In genomic region chr4:88033309-88033708, GRCh38 we compare ENCODE assay signal across 8 cellular contexts. TPM values are rescaled to one million over a fixed set of nuclear protein-coding genes. Genes with fewer than 3 reads are reported as not detected.
DNase-seq lines count a peak whose midpoint lies in the region; ATAC-seq and TF ChIP-seq lines count a peak whose summit lies in the region.

No MANE protein-coding gene starts in this region.

- H3K27me3 ChIP-seq in fibroblast of lung (ENCODE audit: control insufficient read depth, insufficient read depth, low read length) (no peaks in the 10 kb centered on the region), neural progenitor cell (no peaks in the 10 kb centered on the region)

- H3K4me1 Mint-ChIP-seq in WTC11 (no peaks in the 10 kb centered on the region), neural progenitor cell (no peaks in the 10 kb centered on the region)

- peaks cover 10% of the 10 kb centered on the region for H3K4me1 ChIP-seq in fibroblast of lung (ENCODE audit: control insufficient read depth, extremely low read depth, insufficient read depth, low read length)
- H3K4me1 ChIP-seq in neural progenitor cell = no peaks in the 10 kb centered on the region

- POLR2A ChIA-PET in WTC11 (lab: Charles Lee) = interaction anchor here (0.6 to 0.7 kb wide), 2 partner anchors 173 to 264 kb away, joined by 3 to 4 read pairs; no protein-coding TSS in a partner anchor

- H2AFZ ChIP-seq in fibroblast of lung (ENCODE audit: low read length) = no peak overlapping the region
- H2AFZ ChIP-seq in neural progenitor cell (replicated peaks) = no peak overlapping the region

- peaks cover 18% of the 10 kb centered on the region for H3K79me2 ChIP-seq in fibroblast of lung (ENCODE audit: control insufficient read depth, insufficient read depth, low read length)
- H3K79me2 ChIP-seq in neural progenitor cell (ENCODE audit: low read depth) = no peaks in the 10 kb centered on the region

- no peaks in the 10 kb centered on the region for H3F3A ChIP-seq in neural progenitor cell (ENCODE audit: low read depth)

- H3K36me3 ChIP-seq in fibroblast of lung (ENCODE audit: control insufficient read depth, insufficient read depth, low read length) (peaks cover 6% of the 10 kb centered on the region), neural progenitor cell (peaks cover 10% of the 10 kb centered on the region)

- peak; percentile 37; the same call in 1 of the 2 replicates for TF ChIP-seq CTCF in WTC11 (IDR thresholded peaks at IDR 0.05)
- peak; percentile 51 to 70 for TF ChIP-seq CTCF in fibroblast of lung (conservative IDR thresholded peaks at IDR 0.05 in 1 of 2, IDR thresholded peaks at IDR 0.05 in 1 of 2; ENCODE audit: low read depth in 1 of 2, low read length in 2 of 2)
- peak; percentile 75 for TF ChIP-seq CTCF in neural progenitor cell (IDR thresholded peaks at IDR 0.05)

- DNase-seq in NOMO-1 treated with DMSO at 0.1 percent for 48 hours (lab: John Stamatoyannopoulos, UW; ENCODE audit: unreplicated experiment) (peak; percentile 46), NOMO-1 treated with dmso at 0.1 percent for 144 hours (lab: John Stamatoyannopoulos, UW; ENCODE audit: unreplicated experiment) (no peak), H4 (ENCODE audit: low spot score) (peak; percentile 64), NCI-H1092 (lab: John Stamatoyannopoulos, UW) (peak; percentile 17), WTC11 (ENCODE audit: low spot score) (peak; percentile 22), fibroblast of lung (ENCODE audit: low read depth in 2 of 2) (peak; percentile 51 to 75), neural progenitor cell (ENCODE audit: low spot score) (peak; percentile 69), epidermal melanocyte (ENCODE audit: insufficient read length, low spot score) (no peak)

- no peak overlapping the region for H3K27ac Mint-ChIP-seq in WTC11
- H3K27ac Mint-ChIP-seq in neural progenitor cell = no peak overlapping the region

- H3K4me3 ChIP-seq in fibroblast of lung (replicated peaks in 1 of 4; ENCODE audit: control extremely low read depth in 1 of 4, insufficient read depth in 1 of 4, low read depth in 3 of 4, low read length in 4 of 4) (no peak overlapping the region), neural progenitor cell (no peak overlapping the region)

- ATAC-seq in WTC11 = peak; percentile 75

- H3K4me3 Mint-ChIP-seq in WTC11 (no peak overlapping the region), neural progenitor cell (no peak overlapping the region)

- H3K27ac ChIP-seq in fibroblast of lung (ENCODE audit: insufficient read depth, low read length) = no peak overlapping the region
- H3K27ac ChIP-seq in neural progenitor cell = no peak overlapping the region

- no peaks in the 10 kb centered on the region for H4K20me1 ChIP-seq in fibroblast of lung (ENCODE audit: control insufficient read depth, extremely low read depth, insufficient read depth, low read length)
- no peaks in the 10 kb centered on the region for H4K20me1 ChIP-seq in neural progenitor cell (ENCODE audit: low read depth)

- H3K9ac ChIP-seq in fibroblast of lung (ENCODE audit: insufficient read depth, low read length) = no peak overlapping the region
- H3K9ac ChIP-seq in neural progenitor cell = no peak overlapping the region

- CTCF ChIA-PET in WTC11 (lab: Charles Lee) = interaction anchor here (0.6 to 2.6 kb wide), 40 partner anchors 9 to 716 kb away, joined by 3 to 38 read pairs (median 4); partner anchors contain the start of genes HERC5, HSD17B11 and PPM1K

- H3K4me2 ChIP-seq in fibroblast of lung (ENCODE audit: extremely low read depth, insufficient read depth, low read length) (no peak overlapping the region), neural progenitor cell (no peak overlapping the region)

- H3K9me3 Mint-ChIP-seq in WTC11 (no peaks in the 10 kb centered on the region), neural progenitor cell (no peaks in the 10 kb centered on the region)

- H3K27me3 Mint-ChIP-seq in WTC11 (ENCODE audit: low read depth) = peaks cover 3% of the 10 kb centered on the region; the same call in 1 of the 2 replicates
- peaks cover 2% of the 10 kb centered on the region for H3K27me3 Mint-ChIP-seq in neural progenitor cell (ENCODE audit: insufficient read depth, low read depth)

- H3K36me3 Mint-ChIP-seq in WTC11 (peaks cover 54% of the 10 kb centered on the region), neural progenitor cell (peaks cover 39% of the 10 kb centered on the region)

- H3K9me3 ChIP-seq in fibroblast of lung (ENCODE audit: control insufficient read depth, insufficient read depth, low read depth, low read length) (no peaks in the 10 kb centered on the region), neural progenitor cell (ENCODE audit: low read depth) (no peaks in the 10 kb centered on the region)

TF ChIP-seq in WTC11, 78 proteins besides CTCF, POLR2A, EP300 and RAD21:
- TF ChIP-seq MLX (CRISPR knock-in tag; IDR thresholded peaks at IDR 0.05) = no peak

RNA-seq across cellular contexts. Expression of gene PKD2, which starts 25.9 kb away (rescaled TPM):
- 18.8 and 22.3 TPM in 2 replicates for total RNA-seq in H4 (2014; rRNA removed; shearing (Covaris generic))
- total RNA-seq in WTC11 (2021) (21.4 to 27.0 TPM (median 25.5 TPM) in 3 replicates), fibroblast of lung (101 and 109 TPM in 2 replicates), neural progenitor cell (ENCODE audit: low replicate concordance) (36.0 and 40.4 TPM in 2 replicates)
- 61.5 and 158 TPM in 2 replicates for polyA plus RNA-seq in fibroblast of lung
- polyA plus RNA-seq in fibroblast of lung (2012) = 50.8 and 119 TPM in 2 replicates
- 30.5 and 43.4 TPM in 2 replicates for polyA minus RNA-seq in fibroblast of lung (ENCODE audit: low replicate concordance)

RNA-seq across cellular contexts. Expression of gene SPP1, which starts 57.8 kb away (rescaled TPM):
- 197 and 219 TPM in 2 replicates for total RNA-seq in H4 (2014; rRNA removed; shearing (Covaris generic))
- total RNA-seq in WTC11 (2021) (24.5 to 56.6 TPM (median 31.8 TPM) in 3 replicates), fibroblast of lung (0.17 and 0.26 TPM in 2 replicates), neural progenitor cell (ENCODE audit: low replicate concordance) (0.54 and 1.1 TPM in 2 replicates)
- polyA plus RNA-seq in fibroblast of lung = 0.59 and 1.5 TPM in 2 replicates
- polyA plus RNA-seq in fibroblast of lung (2012) = 0.45 and 1.1 TPM in 2 replicates
- 2.0 TPM in 1 of 2 replicates, not detected in the other for polyA minus RNA-seq in fibroblast of lung (ENCODE audit: low replicate concordance)

Comparison
In these comparisons a context has a peak if more than half of its experiments do, and no peak if none do; other contexts are left out.
1. DNase-seq: peak in NOMO-1 treated with DMSO at 0.1 percent for 48 hours (single experiment), H4 (single experiment), NCI-H1092 (single experiment), WTC11 (single experiment), fibroblast of lung (2 of 2) and neural progenitor cell (single experiment); none in NOMO-1 treated with dmso at 0.1 percent for 144 hours (single experiment) and epidermal melanocyte (single experiment).
2. RNA of gene SPP1, which starts 57.8 kb away (total RNA-seq): 197 to 219 TPM in H4 and 24.5 to 56.6 TPM in WTC11; 0.54 to 1.1 TPM in neural progenitor cell and 0.17 to 0.26 TPM in fibroblast of lung; every median in the first group is over 10 times any median in the second.
3. Peak in every context shown above with its lines, with median percentiles within 50 percentile points of each other: CTCF ChIP-seq.